ENCODE assay signal across 1 cellular context in genomic region chr19:41928754-41929535, GRCh38.
TF ChIP-seq lines count a peak whose summit lies in the region.

No MANE protein-coding gene starts in this region.

TF ChIP-seq in HEK293, 187 proteins besides CTCF, POLR2A, EP300 and RAD21 (continued from another document):
- peak; percentile 66 for TF ChIP-seq YY2 (tag by site-specific recombination; IDR thresholded peaks at IDR 0.05)
- no peak for TF ChIP-seq ZNF561 (tag by site-specific recombination; IDR thresholded peaks at IDR 0.05; ENCODE audit: borderline replicate concordance)
- TF ChIP-seq ZNF146 (tag by site-specific recombination; IDR thresholded peaks at IDR 0.05), result no peak; the same call in 1 of the 2 replicates
- TF ChIP-seq AEBP2 (tag by site-specific recombination; IDR thresholded peaks at IDR 0.05; ENCODE audit: borderline replicate concordance), result no peak
- TF ChIP-seq ZNF223 (tag by site-specific recombination; IDR thresholded peaks at IDR 0.05), result no peak
- no peak for TF ChIP-seq ZNF776 (tag by site-specific recombination; IDR thresholded peaks at IDR 0.05; ENCODE audit: borderline replicate concordance)
- TF ChIP-seq KLF10 (tag by site-specific recombination; IDR thresholded peaks at IDR 0.05), result no peak
- TF ChIP-seq ZNF221 (tag by site-specific recombination; IDR thresholded peaks at IDR 0.05; ENCODE audit: borderline replicate concordance), result no peak
- TF ChIP-seq ZBTB11 (tag by site-specific recombination; conservative IDR thresholded peaks at IDR 0.05; ENCODE audit: low read depth), result peak; percentile 83
- TF ChIP-seq ZNF707 (tag by site-specific recombination; IDR thresholded peaks at IDR 0.05), result no peak
- TF ChIP-seq ZNF16 (tag by site-specific recombination; IDR thresholded peaks at IDR 0.05; ENCODE audit: low read depth), result no peak
- peak; percentile 84; the same call in 1 of the 2 replicates for TF ChIP-seq ZNF792 (tag by site-specific recombination; IDR thresholded peaks at IDR 0.05)
- peak; percentile 64; the same call in 1 of the 2 replicates for TF ChIP-seq KLF7 (tag by site-specific recombination; IDR thresholded peaks at IDR 0.05; ENCODE audit: borderline replicate concordance)
- peak; percentile 32; the same call in 1 of the 2 replicates for TF ChIP-seq ZNF398 (tag by site-specific recombination; IDR thresholded peaks at IDR 0.05)
- TF ChIP-seq RBAK (tag by site-specific recombination; IDR thresholded peaks at IDR 0.05), result no peak
- peak; percentile 53 for TF ChIP-seq PATZ1 (tag by site-specific recombination; IDR thresholded peaks at IDR 0.05)
- TF ChIP-seq ZNF623 (tag by site-specific recombination; IDR thresholded peaks at IDR 0.05), result no peak
- TF ChIP-seq ZBTB21 (tag by site-specific recombination; IDR thresholded peaks at IDR 0.05), result no peak
- TF ChIP-seq ZNF148 (tag by site-specific recombination; IDR thresholded peaks at IDR 0.05; ENCODE audit: borderline replicate concordance), result no peak; the same call in 1 of the 2 replicates
- no peak for TF ChIP-seq ZNF558 (tag by site-specific recombination; IDR thresholded peaks at IDR 0.05)
- no peak for TF ChIP-seq ZNF555 (tag by site-specific recombination; conservative IDR thresholded peaks at IDR 0.05)
- 0 out of 2 replicates have a peak, but pooled peaks have one; percentile 63 for TF ChIP-seq ZSCAN18 (tag by site-specific recombination; IDR thresholded peaks at IDR 0.05)
- no peak for TF ChIP-seq ZNF704 (tag by site-specific recombination; IDR thresholded peaks at IDR 0.05)
- TF ChIP-seq ZNF114 (tag by site-specific recombination; IDR thresholded peaks at IDR 0.05), result no peak
- TF ChIP-seq ZNF639 (tag by site-specific recombination; IDR thresholded peaks at IDR 0.05), result no peak
- TF ChIP-seq ZNF112 (tag by site-specific recombination; IDR thresholded peaks at IDR 0.05), result 0 out of 2 replicates have a peak, but pooled peaks have one; percentile 26
- TF ChIP-seq ZNF266 (tag by site-specific recombination; IDR thresholded peaks at IDR 0.05; ENCODE audit: low read depth), result peak; percentile 49
- TF ChIP-seq ZNF501 (tag by site-specific recombination; IDR thresholded peaks at IDR 0.05), result peak; percentile 33; the same call in 1 of the 2 replicates
- TF ChIP-seq ZNF280C (tag by site-specific recombination; IDR thresholded peaks at IDR 0.05), result peak; percentile 97
- TF ChIP-seq KLF9 (tag by site-specific recombination; IDR thresholded peaks at IDR 0.05; ENCODE audit: low read depth), result peak; percentile 71
- peak; percentile 71; the same call in 1 of the 2 replicates for TF ChIP-seq ZNF239 (tag by site-specific recombination; IDR thresholded peaks at IDR 0.05)
- TF ChIP-seq ZNF629 (tag by site-specific recombination; IDR thresholded peaks at IDR 0.05), result no peak
- peak; percentile 23; the same call in 1 of the 2 replicates for TF ChIP-seq HIC1 (tag by site-specific recombination; IDR thresholded peaks at IDR 0.05)
- TF ChIP-seq GLI4 (tag by site-specific recombination; IDR thresholded peaks at IDR 0.05), result no peak
TF ChIP-seq in HEK293: peak in this region for 55.
